ENCODE assay signal across 1 cellular context in the genomic region with DNA sequence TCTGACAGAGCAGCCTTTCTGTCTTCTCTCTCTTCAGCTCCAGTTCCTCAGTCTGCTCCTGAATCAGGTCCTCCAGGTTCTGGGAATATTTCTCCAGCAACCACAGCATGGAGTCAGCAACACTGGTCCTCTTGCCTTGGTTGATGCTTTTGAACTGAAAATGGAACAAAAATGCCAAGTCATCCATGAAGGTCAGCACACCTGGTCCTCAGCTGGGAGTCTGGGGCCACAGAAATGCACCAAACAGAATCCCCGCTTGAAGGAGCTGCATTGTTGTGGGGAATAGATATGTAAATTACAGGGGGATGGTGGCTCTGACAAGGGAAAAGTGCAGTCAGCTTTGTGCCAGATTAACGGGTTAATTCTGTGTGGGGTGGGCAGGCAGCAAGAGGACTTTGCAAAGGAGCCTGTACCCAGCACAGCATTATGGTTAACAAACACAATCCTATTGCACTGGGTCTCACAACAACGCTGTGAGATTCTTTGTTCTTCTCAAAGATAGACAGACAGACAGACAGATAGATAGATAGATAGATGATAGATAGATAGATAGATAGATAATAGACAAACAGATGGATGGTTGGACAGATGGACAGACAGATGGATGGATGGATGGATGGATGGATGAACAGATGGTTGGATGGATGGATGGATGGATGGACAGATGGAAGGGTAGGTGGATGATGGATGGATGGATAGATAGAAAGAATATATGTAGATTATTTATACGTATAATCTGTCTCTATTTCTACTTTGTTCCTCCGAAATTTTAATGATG.
TF ChIP-seq lines count a peak whose summit lies in the region.

No MANE protein-coding gene starts in this region.

TF ChIP-seq in H1, 55 proteins besides CTCF, POLR2A, EP300 and RAD21:
- TF ChIP-seq SP4 (IDR thresholded peaks at IDR 0.05; ENCODE audit: low read length), result no peak
- peak; percentile 96 for TF ChIP-seq TCF12 (IDR thresholded peaks at IDR 0.05; ENCODE audit: low read depth, low read length)
- TF ChIP-seq SAP30 (IDR thresholded peaks at IDR 0.05; ENCODE audit: insufficient read depth, insufficient replicate concordance, low read length), result no peak
- 0 out of 4 replicates have a peak, but pooled peaks of 1 of the 2 experiments have one; percentile 61 for TF ChIP-seq SIN3A (conservative IDR thresholded peaks at IDR 0.05 in 1 of 2, IDR thresholded peaks at IDR 0.05 in 1 of 2; ENCODE audit: low read depth in 1 of 2, low read length in 2 of 2)
- TF ChIP-seq, protein P1, sequence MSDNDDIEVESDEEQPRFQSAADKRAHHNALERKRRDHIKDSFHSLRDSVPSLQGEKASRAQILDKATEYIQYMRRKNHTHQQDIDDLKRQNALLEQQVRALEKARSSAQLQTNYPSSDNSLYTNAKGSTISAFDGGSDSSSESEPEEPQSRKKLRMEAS (IDR thresholded peaks at IDR 0.05), result no peak
- no peak for TF ChIP-seq RFX5 (IDR thresholded peaks at IDR 0.05; ENCODE audit: borderline replicate concordance, low read depth, low read length)
- TF ChIP-seq CEBPB (IDR thresholded peaks at IDR 0.05; ENCODE audit: low read depth, low read length), result no peak
- TF ChIP-seq SP2 (IDR thresholded peaks at IDR 0.05; ENCODE audit: low read length), result no peak
- TF ChIP-seq GABPA (IDR thresholded peaks at IDR 0.05; ENCODE audit: borderline replicate concordance, insufficient read depth, low read length), result no peak
- TF ChIP-seq KDM5A (IDR thresholded peaks at IDR 0.05; ENCODE audit: low read length), result no peak
- no peak for TF ChIP-seq SRF (IDR thresholded peaks at IDR 0.05; ENCODE audit: low read depth, low read length)
- TF ChIP-seq GTF2F1 (IDR thresholded peaks at IDR 0.05; ENCODE audit: borderline replicate concordance, low read depth, low read length), result no peak
- TF ChIP-seq CTBP2 (IDR thresholded peaks at IDR 0.05; ENCODE audit: borderline replicate concordance, insufficient read depth, insufficient read length, low read length), result no peak
- no peak for TF ChIP-seq CHD2 (IDR thresholded peaks at IDR 0.05; ENCODE audit: low read length)
- TF ChIP-seq TEAD4 (IDR thresholded peaks at IDR 0.05; ENCODE audit: low read depth, low read length), result 0 out of 2 replicates have a peak, but pooled peaks have one; percentile 12
- no peak for TF ChIP-seq JUND (IDR thresholded peaks at IDR 0.05; ENCODE audit: low read length)
- TF ChIP-seq SIRT6 (IDR thresholded peaks at IDR 0.05; ENCODE audit: low read length), result no peak
- TF ChIP-seq BRCA1 (IDR thresholded peaks at IDR 0.05; ENCODE audit: low read depth, low read length), result no peak
- TF ChIP-seq CHD1 (IDR thresholded peaks at IDR 0.05; ENCODE audit: low read depth, low read length), result no peak
- TF ChIP-seq MAFK (IDR thresholded peaks at IDR 0.05; ENCODE audit: low read depth, low read length), result peak; percentile 92
- TF ChIP-seq, protein P2, sequence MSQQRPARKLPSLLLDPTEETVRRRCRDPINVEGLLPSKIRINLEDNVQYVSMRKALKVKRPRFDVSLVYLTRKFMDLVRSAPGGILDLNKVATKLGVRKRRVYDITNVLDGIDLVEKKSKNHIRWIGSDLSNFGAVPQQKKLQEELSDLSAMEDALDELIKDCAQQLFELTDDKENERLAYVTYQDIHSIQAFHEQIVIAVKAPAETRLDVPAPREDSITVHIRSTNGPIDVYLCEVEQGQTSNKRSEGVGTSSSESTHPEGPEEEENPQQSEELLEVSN (IDR thresholded peaks at IDR 0.05), result no peak
- 0 out of 2 replicates have a peak, but pooled peaks have one; percentile 10 for TF ChIP-seq YY1 (IDR thresholded peaks at IDR 0.05; ENCODE audit: low read depth, low read length)
- no peak for TF ChIP-seq SUZ12 (IDR thresholded peaks at IDR 0.05; ENCODE audit: low read length)
- TF ChIP-seq BCL11A (IDR thresholded peaks at IDR 0.05; ENCODE audit: low read depth in 2 of 2, low read length in 2 of 2), result no peak
- no peak for TF ChIP-seq CBX8 (IDR thresholded peaks at IDR 0.05; ENCODE audit: borderline replicate concordance, low read depth, low read length)
- no peak for TF ChIP-seq NRF1 (IDR thresholded peaks at IDR 0.05; ENCODE audit: low read depth, low read length)
- TF ChIP-seq, protein P3, sequence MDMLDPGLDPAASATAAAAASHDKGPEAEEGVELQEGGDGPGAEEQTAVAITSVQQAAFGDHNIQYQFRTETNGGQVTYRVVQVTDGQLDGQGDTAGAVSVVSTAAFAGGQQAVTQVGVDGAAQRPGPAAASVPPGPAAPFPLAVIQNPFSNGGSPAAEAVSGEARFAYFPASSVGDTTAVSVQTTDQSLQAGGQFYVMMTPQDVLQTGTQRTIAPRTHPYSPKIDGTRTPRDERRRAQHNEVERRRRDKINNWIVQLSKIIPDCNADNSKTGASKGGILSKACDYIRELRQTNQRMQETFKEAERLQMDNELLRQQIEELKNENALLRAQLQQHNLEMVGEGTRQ (IDR thresholded peaks at IDR 0.05; ENCODE audit: low read length), result no peak
- peak; percentile 65 for TF ChIP-seq TAF1 (IDR thresholded peaks at IDR 0.05; ENCODE audit: low read depth, low read length)
- TF ChIP-seq KDM4A (IDR thresholded peaks at IDR 0.05; ENCODE audit: low read depth, low read length, severe bottlenecking), result no peak
- no peak for TF ChIP-seq HDAC6 (IDR thresholded peaks at IDR 0.05; ENCODE audit: low read depth, low read length)
- TF ChIP-seq HDAC2 (IDR thresholded peaks at IDR 0.05; ENCODE audit: borderline replicate concordance in 1 of 2, low read depth in 2 of 2, low read length in 2 of 2), result 0 out of 4 replicates have a peak, but pooled peaks of 1 of the 2 experiments have one; percentile 30
- no peak for TF ChIP-seq JUN (IDR thresholded peaks at IDR 0.05; ENCODE audit: low read depth, low read length)
- TF ChIP-seq TBP (IDR thresholded peaks at IDR 0.05; ENCODE audit: low read depth, low read length), result peak; percentile 33; the same call in 1 of the 2 replicates
- no peak for TF ChIP-seq ZNF274 (IDR thresholded peaks at IDR 0.05; ENCODE audit: borderline replicate concordance, extremely low read depth, low read length)
- TF ChIP-seq ATF2 (IDR thresholded peaks at IDR 0.05; ENCODE audit: low read length), result no peak
- TF ChIP-seq SP1 (IDR thresholded peaks at IDR 0.05; ENCODE audit: low read depth, low read length), result peak; percentile 70
- TF ChIP-seq FOSL1 (IDR thresholded peaks at IDR 0.05; ENCODE audit: insufficient read depth, low read depth, low read length), result no peak
- TF ChIP-seq RBBP5 (IDR thresholded peaks at IDR 0.05; ENCODE audit: borderline replicate concordance, low read depth, low read length), result no peak
- no peak for TF ChIP-seq ATF3 (IDR thresholded peaks at IDR 0.05; ENCODE audit: insufficient read depth, low read depth, low read length)
- TF ChIP-seq EZH2 (IDR thresholded peaks at IDR 0.05; ENCODE audit: low read depth, low read length, severe bottlenecking), result no peak
- no peak for TF ChIP-seq TAF7 (optimal IDR thresholded peaks at IDR 0.05; ENCODE audit: borderline replicate concordance, low read depth, low read length)
- peak; percentile 60 for TF ChIP-seq ASH2L (IDR thresholded peaks at IDR 0.05; ENCODE audit: low read length)
- no peak for TF ChIP-seq RXRA (IDR thresholded peaks at IDR 0.05; ENCODE audit: insufficient read depth, low read depth, low read length)
- TF ChIP-seq CBX5 (IDR thresholded peaks at IDR 0.05; ENCODE audit: low read depth, low read length), result no peak
- TF ChIP-seq BACH1 (IDR thresholded peaks at IDR 0.05; ENCODE audit: low read length), result peak; percentile 97
- no peak for TF ChIP-seq POLR2AphosphoS5 (IDR thresholded peaks at IDR 0.05; ENCODE audit: low read depth, low read length)
- TF ChIP-seq PHF8 (conservative IDR thresholded peaks at IDR 0.05; ENCODE audit: low read depth, low read length), result no peak
- TF ChIP-seq CHD7 (IDR thresholded peaks at IDR 0.05; ENCODE audit: insufficient replicate concordance, low read length), result no peak
- no peak for TF ChIP-seq NANOG (IDR thresholded peaks at IDR 0.05; ENCODE audit: insufficient read depth, low read depth, low read length, poor library complexity, severe bottlenecking)
- no peak for TF ChIP-seq RNF2 (IDR thresholded peaks at IDR 0.05; ENCODE audit: borderline replicate concordance, low read depth, low read length, missing control alignments, poor library complexity, severe bottlenecking)
- TF ChIP-seq SIX5 (IDR thresholded peaks at IDR 0.05; ENCODE audit: low read depth, low read length), result no peak
- 0 out of 2 replicates have a peak, but pooled peaks have one; percentile 14 for TF ChIP-seq CREB1 (IDR thresholded peaks at IDR 0.05)
- TF ChIP-seq EGR1 (IDR thresholded peaks at IDR 0.05; ENCODE audit: borderline replicate concordance, low read depth, low read length), result no peak
- TF ChIP-seq KDM1A (IDR thresholded peaks at IDR 0.05; ENCODE audit: borderline replicate concordance, low read length), result no peak
- TF ChIP-seq POU5F1 (IDR thresholded peaks at IDR 0.05; ENCODE audit: low read depth, low read length), result 0 out of 2 replicates have a peak, but pooled peaks have one; percentile 11
